In genomic region chr9:75200892-75201470, GRCh38 we compare ENCODE assay signal across 8 cellular contexts.
A peak's percentile ranks its signal among the peaks of the same experiment; 100 is the strongest.
DNase-seq lines count a peak whose midpoint lies in the region; ATAC-seq and TF ChIP-seq lines count a peak whose summit lies in the region.

No MANE protein-coding gene starts in this region.

- in situ Hi-C loops in gastrocnemius medialis (cut with MboI; ENCODE audit: low sequenced_read_pairs in 4 of 4), result no loop called here

- H3K27ac ChIP-seq in heart left ventricle (no peak overlapping the region), SU-DHL-6 (ENCODE audit: low read depth, low read length) (no peak overlapping the region), gastrocnemius medialis (no peak overlapping the region)

- no peak overlapping the region for H3K4me2 ChIP-seq in SU-DHL-6 (ENCODE audit: low read depth, low read length, poor library complexity, severe bottlenecking)

- H3K4me3 ChIP-seq in heart left ventricle (no peak overlapping the region), SU-DHL-6 (ENCODE audit: insufficient read depth, low read length, poor library complexity, severe bottlenecking) (no peak overlapping the region), gastrocnemius medialis (no peak overlapping the region)

- no peaks in the 10 kb centered on the region for H3K9me2 ChIP-seq in SU-DHL-6 (replicated peaks; ENCODE audit: insufficient read depth, low read length)

- H3K4me1 ChIP-seq in heart left ventricle, result peaks cover 0 to 6% (median 0%) of the 10 kb centered on the region in 12 donors
- no peaks in the 10 kb centered on the region for H3K4me1 ChIP-seq in gastrocnemius medialis

- H4K20me1 ChIP-seq in SU-DHL-6 (ENCODE audit: low read depth, low read length), result no peaks in the 10 kb centered on the region

- H3K79me2 ChIP-seq in SU-DHL-6 (ENCODE audit: insufficient read depth, low read length), result no peaks in the 10 kb centered on the region

- intact Hi-C loops in heart left ventricle (cut with DNase I), result loop anchor here in 6 of 10 donors (2.0 to 10.0 kb wide), 4 partner anchors 666 to 1104 kb away; no protein-coding TSS in a partner anchor
- intact Hi-C loops in Right ventricle myocardium inferior (cut with DNase I), result loop anchor here (2.0 kb wide), 1 partner anchor 666 kb away; no protein-coding TSS in a partner anchor
- intact Hi-C loops in gastrocnemius medialis (cut with DNase I; ENCODE audit: low total_unique reads), result no loop called here

- peak; percentile 50 to 73 (median 66) for TF ChIP-seq CTCF in heart left ventricle (IDR thresholded peaks at IDR 0.05)
- peak; percentile 38 for TF ChIP-seq CTCF in SU-DHL-6 (IDR thresholded peaks at IDR 0.05; ENCODE audit: insufficient read depth, low read length, poor library complexity, severe bottlenecking)
- peak in 4 of 5 experiments; percentile 30 to 54 (median 50) for TF ChIP-seq CTCF in gastrocnemius medialis (IDR thresholded peaks at IDR 0.05 in 4 of 5, conservative IDR thresholded peaks at IDR 0.05 in 1 of 5)

- DNase-seq in heart left ventricle, result no peak
- no peak for DNase-seq in Right ventricle myocardium inferior (ENCODE audit: missing footprints)
- peak; percentile 37 for DNase-seq in LHCN-M2 (ENCODE audit: low read depth)
- peak; percentile 28 for DNase-seq in fibroblast of the conjunctiva (ENCODE audit: low read depth)
- no peak for DNase-seq in gastrocnemius medialis

- no peaks in the 10 kb centered on the region for H3F3A ChIP-seq in SU-DHL-6 (ENCODE audit: insufficient read depth)

- 73 to 78% (median 75%) methylated on average over 1 of the region's 1 CpG for WGBS in heart left ventricle, 4 donors

- H3K36me3 ChIP-seq in heart left ventricle (no peaks in the 10 kb centered on the region), SU-DHL-6 (ENCODE audit: low read length) (no peaks in the 10 kb centered on the region), gastrocnemius medialis (no peaks in the 10 kb centered on the region)

- ATAC-seq in heart left ventricle, result no peak
- no peak for ATAC-seq in Right ventricle myocardium inferior
- no peak for ATAC-seq in gastrocnemius medialis
- no peak for ATAC-seq in HG02840 (IDR thresholded peaks at IDR 0.05; ENCODE audit: low FRiP score, unreplicated experiment)
- no peak for ATAC-seq in GM18511 (IDR thresholded peaks at IDR 0.05; ENCODE audit: unreplicated experiment)

- TF ChIP-seq POLR2A in heart left ventricle (IDR thresholded peaks at IDR 0.05) (no peak), gastrocnemius medialis (IDR thresholded peaks at IDR 0.05) (no peak)

- H2AFZ ChIP-seq in SU-DHL-6 (ENCODE audit: low read depth, low read length, severe bottlenecking), result no peak overlapping the region

- H3K9me3 ChIP-seq in heart left ventricle (no peaks in the 10 kb centered on the region), SU-DHL-6 (ENCODE audit: insufficient read depth, low read length) (no peaks in the 10 kb centered on the region), gastrocnemius medialis (no peaks in the 10 kb centered on the region)

- H3K9ac ChIP-seq in SU-DHL-6 (ENCODE audit: low read length), result no peak overlapping the region

- no peaks in the 10 kb centered on the region for H3K27me3 ChIP-seq in heart left ventricle
- no peaks in the 10 kb centered on the region for H3K27me3 ChIP-seq in SU-DHL-6 (ENCODE audit: low read length)
- no peaks in the 10 kb centered on the region for H3K27me3 ChIP-seq in gastrocnemius medialis

Comparison
In these comparisons a context has a peak if more than half of its experiments do, and no peak if none do; other contexts are left out.
1. DNase-seq: peak in LHCN-M2 (single experiment) and fibroblast of the conjunctiva (single experiment); none in heart left ventricle (0 of 5), Right ventricle myocardium inferior (single experiment) and gastrocnemius medialis (0 of 2).
2. Peak in every context shown above with its lines, with median percentiles within 50 percentile points of each other: CTCF ChIP-seq.